ENCODE assay signal across 7 cellular contexts in genomic region chr1:155244368-155245162, GRCh38. TPM values are rescaled to one million over a fixed set of nuclear protein-coding genes. Genes with fewer than 3 reads are reported as not detected.
A peak's percentile ranks its signal among the peaks of the same experiment; 100 is the strongest.
DNase-seq lines count a peak whose midpoint lies in the region; ATAC-seq, FAIRE-seq and TF ChIP-seq lines count a peak whose summit lies in the region.

No MANE protein-coding gene starts in this region.

- H2AFZ ChIP-seq in hepatocyte, result peak overlapping the region; percentile 80

- no peaks in the 10 kb centered on the region for H3K27me3 ChIP-seq in hepatocyte

- no peaks in the 10 kb centered on the region for H4K20me1 ChIP-seq in hepatocyte (ENCODE audit: insufficient read depth, poor library complexity, severe bottlenecking)

- H3K27ac ChIP-seq in hepatocyte, result peak overlapping the region; percentile 75

- no peaks in the 10 kb centered on the region for H3K9me2 ChIP-seq in hepatocyte (replicated peaks; ENCODE audit: insufficient read depth)

- H3K4me1 ChIP-seq in hepatocyte (ENCODE audit: insufficient read depth), result peaks cover 15% of the 10 kb centered on the region

- TF ChIP-seq CTCF in astrocyte of the cerebellum (IDR thresholded peaks at IDR 0.05; ENCODE audit: low read depth, low read length, missing control alignments) (peak; percentile 39), hepatocyte (IDR thresholded peaks at IDR 0.05; ENCODE audit: poor library complexity) (peak; percentile 63)

- DNase-seq in GM18507 (ENCODE audit: extremely low spot score, insufficient read length, low read depth) (peak; percentile 95), NCI-H1930 (lab: John Stamatoyannopoulos, UW) (peak; percentile 96 to 99), T-helper 22 cell (ENCODE audit: low read depth) (peak; percentile 94), astrocyte of the cerebellum (ENCODE audit: low read depth) (peak; percentile 98), hepatocyte (ENCODE audit: low spot score) (peak; percentile 98), retina (peak; percentile 98)

- no peaks in the 10 kb centered on the region for H3K9me3 ChIP-seq in hepatocyte (ENCODE audit: low read depth)

- in situ Hi-C loops in astrocyte of the cerebellum (cut with HindIII; ENCODE audit: low sequenced_read_pairs), result no loop called here

- 1% methylated on average over 51 of the region's 53 CpGs for WGBS in hepatocyte (ENCODE audit: low lambda C conversion rate, missing lambda C conversion rate)

- H3K4me3 ChIP-seq in astrocyte of the cerebellum (ENCODE audit: low read depth, low read length) (peak overlapping the region; percentile 54), hepatocyte (peak overlapping the region; percentile 26)

- no peaks in the 10 kb centered on the region for H3K36me3 ChIP-seq in hepatocyte (replicated peaks; ENCODE audit: insufficient read depth, low read depth)

- H3K4me2 ChIP-seq in hepatocyte, result peak overlapping the region; percentile 84

- H3K79me2 ChIP-seq in hepatocyte, result peaks cover 11% of the 10 kb centered on the region

- peak; percentile 94 for FAIRE-seq in GM18507 (lab: Jason Lieb, UNC)

- peak; percentile 82 for ATAC-seq in HG02973 (IDR thresholded peaks at IDR 0.05; ENCODE audit: unreplicated experiment)

RNA-seq across cellular contexts. Expression of gene ENTREP3, which starts 10.7 kb away (rescaled TPM):
- total RNA-seq in hepatocyte, result 8.1 and 8.8 TPM in 2 replicates
- polyA plus RNA-seq in hepatocyte, result 26.0 and 27.1 TPM in 2 replicates

RNA-seq across cellular contexts. Expression of gene SCAMP3, which starts 17.6 kb away (rescaled TPM):
- total RNA-seq in hepatocyte, result 45.0 and 45.7 TPM in 2 replicates
- 114 and 131 TPM in 2 replicates for polyA plus RNA-seq in hepatocyte

RNA-seq across cellular contexts. Expression of gene CLK2, which starts 28.7 kb away (rescaled TPM):
- total RNA-seq in hepatocyte, result 18.6 and 26.1 TPM in 2 replicates
- 48.7 and 53.8 TPM in 2 replicates for polyA plus RNA-seq in hepatocyte

RNA-seq across cellular contexts. Expression of gene HCN3, which starts 32.7 kb away (rescaled TPM):
- 1.5 and 4.3 TPM in 2 replicates for total RNA-seq in hepatocyte
- polyA plus RNA-seq in hepatocyte, result 5.6 and 8.2 TPM in 2 replicates

RNA-seq across cellular contexts. Expression of gene MTX1, which starts 36.1 kb away (rescaled TPM):
- total RNA-seq in hepatocyte, result 42.1 and 49.4 TPM in 2 replicates
- 78.2 and 82.0 TPM in 2 replicates for polyA plus RNA-seq in hepatocyte

Comparison
In these comparisons a context has a peak if more than half of its experiments do, and no peak if none do; other contexts are left out.
1. Peak in every context shown above with its lines: DNase-seq, ATAC-seq, H3K4me3 ChIP-seq and H3K27ac ChIP-seq.